ENCODE assay signal across 15 cellular contexts in the genomic region with DNA sequence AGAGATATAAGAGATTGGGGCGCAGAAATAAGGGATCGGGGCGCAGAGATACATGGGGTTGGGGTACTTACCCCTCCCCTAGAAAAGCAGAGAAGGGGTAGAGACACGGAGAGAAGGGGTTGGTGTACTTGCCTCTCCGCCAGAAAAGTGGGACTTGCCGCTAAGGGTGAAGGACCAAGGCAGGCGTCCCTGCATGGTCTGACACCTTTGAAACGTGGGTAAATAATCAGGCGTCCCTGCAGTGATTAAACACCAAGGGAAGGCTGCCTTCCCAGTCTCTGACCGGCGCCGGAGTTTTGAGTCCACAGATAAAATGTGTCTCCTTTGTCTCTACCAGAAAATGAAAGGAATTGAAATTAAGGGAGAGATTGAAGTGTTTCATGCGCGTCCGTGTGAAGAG. TPM values are rescaled to one million over a fixed set of nuclear protein-coding genes. Genes with fewer than 3 reads are reported as not detected.
"Had no signal": no experiment of that assay in that cellular context is flagged by ENCODE, and none has a peak within 500 bp of the region (broad histone marks: within the 10 kb centered on the region; RNA-seq: fewer than 3 reads in every experiment).

No MANE protein-coding gene starts in this region.

RNA-seq across cellular contexts. Expression of a gene that starts 44.6 kb away (rescaled TPM):
- total RNA-seq: stomach, subcutaneous adipose tissue, suprapubic skin, temporal lobe, thoracic aorta, thyroid gland, tibial nerve, transverse colon, upper lobe of left lung, upper lobe of right lung, ureter, urinary bladder, uterus, vagina had no signal
- polyA plus RNA-seq: stomach, thymus, urinary bladder had no signal
